10 cellular contexts compared by ENCODE assay signal in the genomic region with DNA sequence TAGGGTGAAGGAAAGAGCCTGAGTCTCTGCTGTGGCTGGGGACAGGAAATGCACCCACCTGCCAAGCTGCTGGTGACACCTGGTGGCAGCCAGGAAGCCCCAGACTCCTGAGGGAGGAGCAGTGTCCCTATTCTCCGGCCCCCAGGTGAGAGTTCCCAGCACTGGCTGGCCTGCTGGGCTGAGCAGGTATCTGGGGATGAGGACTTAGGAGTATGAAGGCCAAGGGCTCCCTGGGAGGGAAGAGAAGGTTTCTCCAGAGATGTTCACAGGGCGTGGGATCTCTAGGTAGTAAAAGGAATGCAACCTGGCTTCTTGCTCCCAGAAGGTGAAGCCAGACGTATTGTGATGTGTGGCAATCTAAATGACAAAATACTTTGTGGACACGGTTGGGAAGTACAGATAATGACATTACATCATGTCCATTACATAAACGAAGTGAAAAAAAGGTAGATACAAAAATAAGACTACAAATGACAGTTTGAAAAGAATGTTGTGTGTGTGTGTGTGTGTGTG.
DNase-seq lines count a peak whose midpoint lies in the region; ATAC-seq, FAIRE-seq and TF ChIP-seq lines count a peak whose summit lies in the region.
"Had no signal": no experiment of that assay in that cellular context is flagged by ENCODE, and none has a peak within 500 bp of the region (broad histone marks: within the 10 kb centered on the region; RNA-seq: fewer than 3 reads in every experiment).

No MANE protein-coding gene starts in this region.

- peaks cover 65% of the 10 kb centered on the region for H3K4me1 ChIP-seq in OCI-LY1 (ENCODE audit: insufficient read depth, low read length, severe bottlenecking)
- H3K4me1 ChIP-seq in left ventricle myocardium inferior = peaks cover 16% of the 10 kb centered on the region

- intact Hi-C loops in left ventricle myocardium inferior (cut with micrococcal nuclease) = no loop called here

- peak overlapping the region; percentile 62 for H3K4me2 ChIP-seq in OCI-LY1 (ENCODE audit: low read length)

- no peak overlapping the region for H2AFZ ChIP-seq in OCI-LY1 (ENCODE audit: low read length)

- TF ChIP-seq CTCF in OCI-LY1 (IDR thresholded peaks at IDR 0.05; ENCODE audit: low read length) = peak; percentile 91
- no peak for TF ChIP-seq CTCF in omental fat pad (IDR thresholded peaks at IDR 0.05)
- TF ChIP-seq CTCF in left ventricle myocardium inferior (IDR thresholded peaks at IDR 0.05; ENCODE audit: borderline replicate concordance) = no peak

- no peaks in the 10 kb centered on the region for H3K27me3 ChIP-seq in OCI-LY1 (ENCODE audit: insufficient read depth, low read length)
- H3K27me3 ChIP-seq in left ventricle myocardium inferior (ENCODE audit: low read depth) = no peaks in the 10 kb centered on the region

- H3K9me3 ChIP-seq in OCI-LY1 (ENCODE audit: low read length) (no peaks in the 10 kb centered on the region), left ventricle myocardium inferior (replicated peaks) (no peaks in the 10 kb centered on the region)

- H4K20me1 ChIP-seq in OCI-LY1 (ENCODE audit: insufficient read depth, low read length) = no peaks in the 10 kb centered on the region

- DNase-seq in COLO668 (lab: John Stamatoyannopoulos, UW; ENCODE audit: unreplicated experiment) (peak; percentile 66), GM12891 (ENCODE audit: insufficient read length, low spot score) (no peak), iPS-NIHi11 (ENCODE audit: low spot score) (peak; percentile 72), omental fat pad (ENCODE audit: low spot score) (no peak), left ventricle myocardium inferior (no peak)
- DNase-seq: occipital lobe had no signal

- H3K27ac ChIP-seq in OCI-LY1 (ENCODE audit: low read depth, low read length, poor library complexity, severe bottlenecking) = peak overlapping the region; percentile 99
- H3K27ac ChIP-seq in left ventricle myocardium inferior (replicated peaks) = no peak overlapping the region

- H3K36me3 ChIP-seq in OCI-LY1 (ENCODE audit: insufficient read depth, low read length) (no peaks in the 10 kb centered on the region), left ventricle myocardium inferior (no peaks in the 10 kb centered on the region)

- peaks cover 13% of the 10 kb centered on the region for H3F3A ChIP-seq in OCI-LY1 (ENCODE audit: insufficient read depth, low read length)

- ATAC-seq in HG02840 (IDR thresholded peaks at IDR 0.05; ENCODE audit: low FRiP score, unreplicated experiment) = no peak
- ATAC-seq in omental fat pad (ENCODE audit: low FRiP score) = no peak
- ATAC-seq in GM18502 (IDR thresholded peaks at IDR 0.05; ENCODE audit: poor library complexity, unreplicated experiment) = no peak
- ATAC-seq: Right ventricle myocardium inferior had no signal

- no peaks in the 10 kb centered on the region for H3K79me2 ChIP-seq in OCI-LY1 (ENCODE audit: insufficient read depth, low read length)

- H3K9ac ChIP-seq in OCI-LY1 (ENCODE audit: low read length) = peak overlapping the region; percentile 59

- H3K4me3 ChIP-seq in OCI-LY1 (ENCODE audit: low read depth, low read length, poor library complexity, severe bottlenecking) (no peak overlapping the region), left ventricle myocardium inferior (no peak overlapping the region)

- 0 out of 2 replicates have a peak, but pooled peaks have one; percentile 2 for TF ChIP-seq POLR2A in GM12891 (IDR thresholded peaks at IDR 0.05; ENCODE audit: low read depth, low read length)

- no peaks in the 10 kb centered on the region for H3K9me2 ChIP-seq in OCI-LY1 (ENCODE audit: low read depth, low read length)

- FAIRE-seq in GM12891 (lab: Jason Lieb, UNC) = peak; percentile 9

TF ChIP-seq in GM12891, 5 proteins besides CTCF, POLR2A, EP300 and RAD21:
- TF ChIP-seq TAF1 (IDR thresholded peaks at IDR 0.05; ENCODE audit: low read depth, low read length) = no peak
- TF ChIP-seq POLR2AphosphoS5 (IDR thresholded peaks at IDR 0.05; ENCODE audit: low read depth, low read length) = no peak
- TF ChIP-seq PAX5 (IDR thresholded peaks at IDR 0.05; ENCODE audit: insufficient read depth, low read length, severe bottlenecking) = no peak
- TF ChIP-seq SPI1 (IDR thresholded peaks at IDR 0.05; ENCODE audit: low read depth, low read length) = no peak
- no peak for TF ChIP-seq POU2F2 (IDR thresholded peaks at IDR 0.05; ENCODE audit: low read depth, low read length)
TF ChIP-seq in GM12891: peak in this region for 0.

Comparison
In these comparisons a context has a peak if more than half of its experiments do, and no peak if none do; other contexts are left out.
1. DNase-seq: peak in COLO668 (single experiment) and iPS-NIHi11 (single experiment); none in GM12891 (single experiment), omental fat pad (single experiment) and left ventricle myocardium inferior (single experiment).